1 cellular context compared by ENCODE assay signal in genomic region chr14:39406560-39406959, GRCh38.
TF ChIP-seq lines count a peak whose summit lies in the region.

No MANE protein-coding gene starts in this region.

TF ChIP-seq in HepG2, 621 proteins besides CTCF, POLR2A, EP300 and RAD21 (continued from another document):
- TF ChIP-seq, protein P1, sequence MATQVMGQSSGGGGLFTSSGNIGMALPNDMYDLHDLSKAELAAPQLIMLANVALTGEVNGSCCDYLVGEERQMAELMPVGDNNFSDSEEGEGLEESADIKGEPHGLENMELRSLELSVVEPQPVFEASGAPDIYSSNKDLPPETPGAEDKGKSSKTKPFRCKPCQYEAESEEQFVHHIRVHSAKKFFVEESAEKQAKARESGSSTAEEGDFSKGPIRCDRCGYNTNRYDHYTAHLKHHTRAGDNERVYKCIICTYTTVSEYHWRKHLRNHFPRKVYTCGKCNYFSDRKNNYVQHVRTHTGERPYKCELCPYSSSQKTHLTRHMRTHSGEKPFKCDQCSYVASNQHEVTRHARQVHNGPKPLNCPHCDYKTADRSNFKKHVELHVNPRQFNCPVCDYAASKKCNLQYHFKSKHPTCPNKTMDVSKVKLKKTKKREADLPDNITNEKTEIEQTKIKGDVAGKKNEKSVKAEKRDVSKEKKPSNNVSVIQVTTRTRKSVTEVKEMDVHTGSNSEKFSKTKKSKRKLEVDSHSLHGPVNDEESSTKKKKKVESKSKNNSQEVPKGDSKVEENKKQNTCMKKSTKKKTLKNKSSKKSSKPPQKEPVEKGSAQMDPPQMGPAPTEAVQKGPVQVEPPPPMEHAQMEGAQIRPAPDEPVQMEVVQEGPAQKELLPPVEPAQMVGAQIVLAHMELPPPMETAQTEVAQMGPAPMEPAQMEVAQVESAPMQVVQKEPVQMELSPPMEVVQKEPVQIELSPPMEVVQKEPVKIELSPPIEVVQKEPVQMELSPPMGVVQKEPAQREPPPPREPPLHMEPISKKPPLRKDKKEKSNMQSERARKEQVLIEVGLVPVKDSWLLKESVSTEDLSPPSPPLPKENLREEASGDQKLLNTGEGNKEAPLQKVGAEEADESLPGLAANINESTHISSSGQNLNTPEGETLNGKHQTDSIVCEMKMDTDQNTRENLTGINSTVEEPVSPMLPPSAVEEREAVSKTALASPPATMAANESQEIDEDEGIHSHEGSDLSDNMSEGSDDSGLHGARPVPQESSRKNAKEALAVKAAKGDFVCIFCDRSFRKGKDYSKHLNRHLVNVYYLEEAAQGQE (IDR thresholded peaks at IDR 0.05; ENCODE audit: borderline replicate concordance in 1 of 2, low read depth in 1 of 2, low read length in 2 of 2), result no peak
- TF ChIP-seq ZNF724P (CRISPR knock-in tag; IDR thresholded peaks at IDR 0.05; ENCODE audit: borderline replicate concordance) (no peak), NR2C2 (CRISPR knock-in tag; IDR thresholded peaks at IDR 0.05; ENCODE audit: borderline replicate concordance) (no peak), SIN3A (IDR thresholded peaks at IDR 0.05; ENCODE audit: borderline replicate concordance, low read depth, low read length) (no peak), ZNF891 (CRISPR knock-in tag; IDR thresholded peaks at IDR 0.05) (no peak), ZNF234 (CRISPR knock-in tag; conservative IDR thresholded peaks at IDR 0.05) (no peak)
